ENCODE assay signal across 8 cellular contexts in genomic region chr10:70540089-70540788, GRCh38.
A peak's percentile ranks its signal among the peaks of the same experiment; 100 is the strongest.
DNase-seq lines count a peak whose midpoint lies in the region; ATAC-seq and TF ChIP-seq lines count a peak whose summit lies in the region.

No MANE protein-coding gene starts in this region.

- DNase-seq in AG09309 (ENCODE audit: low read depth) (no peak), iPS-NIHi7 (ENCODE audit: extremely low spot score) (peak; percentile 84), upper lobe of right lung (no peak), NCI-H1436 (lab: John Stamatoyannopoulos, UW) (no peak), epidermal melanocyte (ENCODE audit: insufficient read length, low spot score) (no peak)
- peak; percentile 28 for DNase-seq in activated naive CD4-positive, alpha-beta T cell treated with anti-CD3 and anti-CD28 coated beads, Interleukin-2, amount 50 U/mL, for 16 hours

- intact Hi-C loops in upper lobe of right lung (cut with DNase I): no loop called here

- peaks cover 3 to 62% of the 10 kb centered on the region in 2 experiments; a peak in 2 of 3 replicates for H3K36me3 ChIP-seq in HEK293 (ENCODE audit: control insufficient read depth in 2 of 2, insufficient read depth in 1 of 2, low read length in 2 of 2)
- no peaks in the 10 kb centered on the region for H3K36me3 ChIP-seq in upper lobe of right lung

- H3K9me3 ChIP-seq in HEK293 (ENCODE audit: control insufficient read depth, insufficient read depth, low read depth, low read length) (no peaks in the 10 kb centered on the region), upper lobe of right lung (no peaks in the 10 kb centered on the region)

- peak; percentile 32 for ATAC-seq in upper lobe of right lung
- no peak for ATAC-seq in HG02642 (IDR thresholded peaks at IDR 0.05; ENCODE audit: poor library complexity, unreplicated experiment)

- H3K4me3 ChIP-seq in AG09309 (ENCODE audit: control insufficient read depth, low read depth, low read length) (no peak overlapping the region), HEK293 (ENCODE audit: low read depth, low read length) (no peak overlapping the region), upper lobe of right lung (no peak overlapping the region)

- POLR2A ChIA-PET in HEK293 (lab: Yijun Ruan, JAX): no interaction called here

- no peaks in the 10 kb centered on the region for H3K27me3 ChIP-seq in upper lobe of right lung

- H3K4me1 ChIP-seq in HEK293 (ENCODE audit: control insufficient read depth, insufficient read depth, low read length) (no peaks in the 10 kb centered on the region), upper lobe of right lung (no peaks in the 10 kb centered on the region)

- TF ChIP-seq CTCF in AG09309 (IDR thresholded peaks at IDR 0.05; ENCODE audit: control insufficient read depth, insufficient read depth, low read depth, low read length, missing control alignments) (peak; percentile 79), HEK293 (tag by site-specific recombination; IDR thresholded peaks at IDR 0.05) (peak; percentile 53), upper lobe of right lung (IDR thresholded peaks at IDR 0.05) (peak; percentile 63)

- H3K27ac ChIP-seq in HEK293 (ENCODE audit: extremely low read depth, low read depth, low read length): no peak overlapping the region
- no peak overlapping the region for H3K27ac ChIP-seq in upper lobe of right lung

- CTCF ChIA-PET in HEK293 (lab: Yijun Ruan, JAX): interaction anchor here (0.6 to 1.8 kb wide), 6 partner anchors 10 to 1068 kb away, joined by 3 to 8 read pairs (median 4); no protein-coding TSS in a partner anchor

TF ChIP-seq in HEK293, 187 proteins besides CTCF, POLR2A, EP300 and RAD21:
- TF ChIP-seq ZBTB7A (tag by site-specific recombination; IDR thresholded peaks at IDR 0.05; ENCODE audit: low read depth) (0 out of 2 replicates have a peak, but pooled peaks have one; percentile 8), EGR2 (tag by site-specific recombination; IDR thresholded peaks at IDR 0.05; ENCODE audit: low read depth) (peak; percentile 66), MZF1 (tag by site-specific recombination; IDR thresholded peaks at IDR 0.05; ENCODE audit: borderline replicate concordance) (no peak), ZFHX2 (tag by site-specific recombination; conservative IDR thresholded peaks at IDR 0.05) (peak; percentile 80), ZNF146 (tag by site-specific recombination; IDR thresholded peaks at IDR 0.05) (0 out of 2 replicates have a peak, but pooled peaks have one; percentile 0), KLF17 (tag by site-specific recombination; IDR thresholded peaks at IDR 0.05) (0 out of 2 replicates have a peak, but pooled peaks have one; percentile 25), ZNF529 (tag by site-specific recombination; IDR thresholded peaks at IDR 0.05; ENCODE audit: insufficient replicate concordance) (no peak), ZNF311 (tag by site-specific recombination; IDR thresholded peaks at IDR 0.05; ENCODE audit: borderline replicate concordance) (peak; percentile 45; the same call in 1 of the 2 replicates)

Comparison
In these comparisons a context has a peak if more than half of its experiments do, and no peak if none do; other contexts are left out.
1. DNase-seq: peak in activated naive CD4-positive, alpha-beta T cell treated with anti-CD3 and anti-CD28 coated beads, Interleukin-2, amount 50 U/mL, for 16 hours (single experiment) and iPS-NIHi7 (single experiment); none in AG09309 (single experiment), upper lobe of right lung (single experiment), NCI-H1436 (single experiment) and epidermal melanocyte (single experiment).
2. Peak in every context shown above with its lines, with median percentiles within 50 percentile points of each other: CTCF ChIP-seq.